Comparison of ENCODE assay signal across 8 cellular contexts in the genomic region with DNA sequence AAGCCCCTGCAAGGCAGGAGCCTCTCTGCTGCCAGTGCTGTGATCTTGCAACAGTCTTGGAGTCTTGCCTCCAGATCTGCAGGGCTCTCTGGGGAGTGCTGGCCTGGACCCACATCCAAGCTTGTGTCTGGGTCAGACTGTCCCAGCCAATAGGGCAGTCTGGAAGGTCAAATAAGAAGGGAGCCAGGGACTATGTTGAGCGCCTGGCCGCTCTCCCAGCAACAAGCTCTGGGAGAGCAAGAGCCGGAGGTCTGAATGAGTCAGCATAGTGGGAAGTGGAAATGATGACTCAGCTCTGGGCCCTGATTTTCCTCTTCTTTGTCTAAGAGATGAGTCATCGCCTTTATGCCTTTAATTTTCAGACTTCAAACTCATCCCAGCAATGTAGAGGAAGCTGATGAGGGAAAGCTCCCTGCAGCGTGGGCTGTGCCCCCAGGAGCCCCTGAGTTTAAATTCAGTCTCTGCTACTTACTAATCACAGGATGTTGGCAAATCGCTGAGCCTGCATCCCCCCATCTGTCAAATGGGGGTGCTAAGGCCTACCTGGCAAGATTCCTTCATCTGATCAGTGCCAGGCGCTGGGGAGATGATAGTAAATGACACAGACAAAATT. TPM values are rescaled to one million over a fixed set of nuclear protein-coding genes. Genes with fewer than 3 reads are reported as not detected.
DNase-seq lines count a peak whose midpoint lies in the region; ATAC-seq and TF ChIP-seq lines count a peak whose summit lies in the region.

No MANE protein-coding gene starts in this region.

- peak overlapping the region; percentile 34 for H2AK9ac ChIP-seq in IMR-90 (replicated peaks; ENCODE audit: low read depth, low read length, poor library complexity)

- no peak; the same call in 1 of the 2 replicates for TF ChIP-seq POLR2A in IMR-90 (IDR thresholded peaks at IDR 0.05; ENCODE audit: low read depth, low read length)

- peak overlapping the region; percentile 90 for H2BK20ac ChIP-seq in IMR-90 (ENCODE audit: low read depth, low read length)

- H2AFZ ChIP-seq in IMR-90 (replicated peaks; ENCODE audit: low read length, poor library complexity): peak overlapping the region; percentile 10

- no peak overlapping the region for H3K4me3 ChIP-seq in IMR-90 (ENCODE audit: insufficient read depth, low read depth, low read length)

- peak overlapping the region; percentile 44 for H2BK5ac ChIP-seq in IMR-90 (ENCODE audit: low read depth, low read length, poor library complexity, severe bottlenecking)

- ATAC-seq in GM21423 (IDR thresholded peaks at IDR 0.05; ENCODE audit: unreplicated experiment): peak; percentile 69
- ATAC-seq in IMR-90 (ENCODE audit: low read depth): peak; percentile 89

- H3K36me3 Mint-ChIP-seq in T-helper 2 cell treated with Interferon-gamma antibody and Interleukin-4, amounts not matched to agents 5 μg/mL and 100 μg/mL, for 36 hours (ENCODE audit: low read depth): no peaks in the 10 kb centered on the region

- H4K5ac ChIP-seq in IMR-90 (ENCODE audit: low read depth, low read length): peak overlapping the region; percentile 6; the same call in 1 of the 2 replicates

- POLR2A ChIA-PET in IMR-90 (lab: Charles Lee; ENCODE audit: unreplicated experiment): interaction anchor here (0.8 kb wide), 1 partner anchor 44 kb away, joined by 3 read pairs; no protein-coding TSS in a partner anchor

- TF ChIP-seq RAD21 in IMR-90 (IDR thresholded peaks at IDR 0.05; ENCODE audit: low read length): no peak; the same call in 1 of the 2 replicates

- H3K27ac ChIP-seq in IMR-90 (ENCODE audit: insufficient read depth, low read length): peak overlapping the region; percentile 74

- no peak overlapping the region for H3K4me3 Mint-ChIP-seq in T-helper 2 cell treated with Interferon-gamma antibody and Interleukin-4, amounts not matched to agents 5 μg/mL and 100 μg/mL, for 36 hours

- peak overlapping the region; percentile 81 for H3K56ac ChIP-seq in IMR-90 (ENCODE audit: extremely low read depth, insufficient read depth, low read length)

- H3K36me3 ChIP-seq in IMR-90 (ENCODE audit: control insufficient read depth, insufficient read depth, low read length): no peaks in the 10 kb centered on the region

- BruUV-seq in IMR-90 (replicated peaks; lab: Mats Ljungman, UMichigan): no TSS peak

- in situ Hi-C loops in IMR-90 (cut with MboI; ENCODE audit: low sequenced_read_pairs): loop anchor here (5.0 kb wide), 1 partner anchor 55 kb away; no protein-coding TSS in a partner anchor

- H3K4me1 Mint-ChIP-seq in T-helper 2 cell treated with Interferon-gamma antibody and Interleukin-4, amounts not matched to agents 5 μg/mL and 100 μg/mL, for 36 hours (ENCODE audit: low read depth): peaks cover 14% of the 10 kb centered on the region

- peak overlapping the region; percentile 63; the same call in 1 of the 3 replicates for H2BK15ac ChIP-seq in IMR-90 (ENCODE audit: low read depth, low read length)

- peaks cover 0 to 20% of the 10 kb centered on the region in 2 experiments; a peak in 2 of 4 replicates for H3K79me1 ChIP-seq in IMR-90 (ENCODE audit: low read depth in 1 of 2, low read length in 2 of 2)

- H2BK120ac ChIP-seq in IMR-90 (ENCODE audit: low read depth, low read length): peak overlapping the region; percentile 92

- dilution Hi-C loops in IMR-90 (cut with HindIII; ENCODE audit: low sequenced_read_pairs, unreplicated experiment): no loop called here

- intact Hi-C loops in IMR-90 (cut with micrococcal nuclease): loop anchor here (2.0 to 5.0 kb wide), 3 partner anchors 29 to 85 kb away; a partner anchor contains a TSS

- H3K18ac ChIP-seq in IMR-90 (ENCODE audit: low read depth, low read length): peak overlapping the region; percentile 33

- no peak overlapping the region for H3K9ac ChIP-seq in IMR-90 (ENCODE audit: low read depth, low read length)

- peak overlapping the region; percentile 88 for H3K4ac ChIP-seq in IMR-90 (ENCODE audit: low read depth, low read length)

- CTCF ChIA-PET in IMR-90 (lab: Yijun Ruan, JAX): interaction anchor here (1.3 kb wide), 2 partner anchors 14 to 39 kb away, joined by 5 to 6 read pairs; no protein-coding TSS in a partner anchor

- DNase-seq in COLO668 (lab: John Stamatoyannopoulos, UW; ENCODE audit: unreplicated experiment) (peak; percentile 67), IMR-90 (peak; percentile 99), brain pericyte (ENCODE audit: low read depth, low spot score) (peak; percentile 95), inferior parietal cortex (ENCODE audit: extremely low spot score) (peak; percentile 87), NCI-H524 (lab: John Stamatoyannopoulos, UW) (no peak)
- DNase-seq in T-helper 2 cell treated with Interferon-gamma antibody and Interleukin-4, amounts not matched to agents 5 μg/mL and 100 μg/mL, for 36 hours (ENCODE audit: low spot score): peak; percentile 75
- peak; percentile 27 to 55 for DNase-seq in stimulated activated CD4-positive, alpha-beta T cell treated with anti-CD3 and anti-CD28 coated beads, Interleukin-12 subunit alpha, Interleukin-12 subunit beta, amount 100 ng/mL, for 24 hours (ENCODE audit: low read depth in 2 of 2)

- peak overlapping the region; percentile 87 for H2AK5ac ChIP-seq in IMR-90 (ENCODE audit: low read depth, low read length)

- peaks cover 12% of the 10 kb centered on the region for H3K4me1 ChIP-seq in IMR-90 (ENCODE audit: control insufficient read depth, insufficient read depth, low read length)

- TF ChIP-seq CTCF in IMR-90 (conservative IDR thresholded peaks at IDR 0.05; ENCODE audit: low read depth, low read length): no peak

- 0% methylated on average over 2 of the region's 7 CpGs; no CpG with 5 or more reads in 1 of the 2 experiments for WGBS in IMR-90 (ENCODE audit: extremely low coverage in 2 of 2, insufficient read length in 1 of 2), 2 experiments

- H3K14ac ChIP-seq in IMR-90 (replicated peaks; ENCODE audit: low read depth, low read length): peak overlapping the region; percentile 40; the same call in 1 of the 2 replicates

- peaks cover 14% of the 10 kb centered on the region for H3K9me3 Mint-ChIP-seq in T-helper 2 cell treated with Interferon-gamma antibody and Interleukin-4, amounts not matched to agents 5 μg/mL and 100 μg/mL, for 36 hours

- peak overlapping the region; percentile 41 to 84; a peak in 3 of 4 replicates for H4K8ac ChIP-seq in IMR-90 (ENCODE audit: low read depth in 2 of 2, low read length in 2 of 2)

- peaks cover 11% of the 10 kb centered on the region for H3K9me1 ChIP-seq in IMR-90 (ENCODE audit: insufficient read depth, low read length)

- H4K91ac ChIP-seq in IMR-90 (ENCODE audit: insufficient read depth, low read depth, low read length): peak overlapping the region; percentile 79

- peak overlapping the region; percentile 32 for H3K27ac Mint-ChIP-seq in T-helper 2 cell treated with Interferon-gamma antibody and Interleukin-4, amounts not matched to agents 5 μg/mL and 100 μg/mL, for 36 hours

- no peaks in the 10 kb centered on the region for H3K9me3 ChIP-seq in IMR-90 (ENCODE audit: control insufficient read depth, insufficient read depth, low read length)

- no peaks in the 10 kb centered on the region for H3K27me3 ChIP-seq in IMR-90 (ENCODE audit: control insufficient read depth, insufficient read depth, low read length)

- peak overlapping the region; percentile 23 for H3K4me2 ChIP-seq in IMR-90 (ENCODE audit: low read depth, low read length)

- H4K20me1 ChIP-seq in IMR-90 (ENCODE audit: insufficient read depth, low read length): peaks cover 4% of the 10 kb centered on the region; the same call in 1 of the 2 replicates

- no peaks in the 10 kb centered on the region for H3K27me3 Mint-ChIP-seq in T-helper 2 cell treated with Interferon-gamma antibody and Interleukin-4, amounts not matched to agents 5 μg/mL and 100 μg/mL, for 36 hours (ENCODE audit: low read depth)

- peak overlapping the region; percentile 64 for H3K23ac ChIP-seq in IMR-90 (ENCODE audit: low read depth, low read length)

TF ChIP-seq in IMR-90, 13 proteins besides CTCF, POLR2A, EP300 and RAD21 (continues in another document):
- peak; percentile 95 for TF ChIP-seq NFE2L2 (IDR thresholded peaks at IDR 0.05; ENCODE audit: low read depth, low read length)
- peak; percentile 12; the same call in 1 of the 2 replicates for TF ChIP-seq MAZ (IDR thresholded peaks at IDR 0.05; ENCODE audit: borderline replicate concordance, low read depth, low read length)
- 0 out of 2 replicates have a peak, but pooled peaks have one; percentile 3 for TF ChIP-seq RFX5 (IDR thresholded peaks at IDR 0.05; ENCODE audit: low read depth, low read length)
- TF ChIP-seq SMC3 (IDR thresholded peaks at IDR 0.05; ENCODE audit: low read depth, low read length): no peak
- TF ChIP-seq RCOR1 (IDR thresholded peaks at IDR 0.05; ENCODE audit: insufficient replicate concordance, low read length): peak; percentile 13
- peak; percentile 78; the same call in 1 of the 2 replicates for TF ChIP-seq BHLHE40 (IDR thresholded peaks at IDR 0.05; ENCODE audit: low read depth, low read length)
- peak; percentile 100 for TF ChIP-seq FOS (IDR thresholded peaks at IDR 0.05; ENCODE audit: low read depth, low read length)
- TF ChIP-seq, protein P1, sequence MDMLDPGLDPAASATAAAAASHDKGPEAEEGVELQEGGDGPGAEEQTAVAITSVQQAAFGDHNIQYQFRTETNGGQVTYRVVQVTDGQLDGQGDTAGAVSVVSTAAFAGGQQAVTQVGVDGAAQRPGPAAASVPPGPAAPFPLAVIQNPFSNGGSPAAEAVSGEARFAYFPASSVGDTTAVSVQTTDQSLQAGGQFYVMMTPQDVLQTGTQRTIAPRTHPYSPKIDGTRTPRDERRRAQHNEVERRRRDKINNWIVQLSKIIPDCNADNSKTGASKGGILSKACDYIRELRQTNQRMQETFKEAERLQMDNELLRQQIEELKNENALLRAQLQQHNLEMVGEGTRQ (IDR thresholded peaks at IDR 0.05; ENCODE audit: low read depth, low read length): no peak
- peak; percentile 84 for TF ChIP-seq CEBPB (IDR thresholded peaks at IDR 0.05; ENCODE audit: low read depth, low read length)
- peak; percentile 90 for TF ChIP-seq CHD1 (IDR thresholded peaks at IDR 0.05; ENCODE audit: low read depth, low read length)
- peak; percentile 99 for TF ChIP-seq MAFK (IDR thresholded peaks at IDR 0.05; ENCODE audit: low read depth, low read length)
- TF ChIP-seq MXI1 (IDR thresholded peaks at IDR 0.05; ENCODE audit: borderline replicate concordance, low read depth, low read length): no peak

RNA-seq across cellular contexts. Expression of a gene that starts 43.6 kb away (rescaled TPM):
- total RNA-seq in IMR-90 (2012; rRNA removed): 56.5 and 81.9 TPM in 2 replicates
- polyA plus RNA-seq in IMR-90 (2012; rRNA removed): 18.4 and 22.2 TPM in 2 replicates
- 5.9 and 7.3 TPM in 2 replicates for polyA plus RNA-seq in IMR-90 (2012; cell fraction: cytosol; rRNA removed)
- polyA plus RNA-seq in IMR-90 (2012; cell fraction: nucleus; rRNA removed; ENCODE audit: low replicate concordance): 5.7 and 23.8 TPM in 2 replicates

Comparison
In these comparisons a context has a peak if more than half of its experiments do, and no peak if none do; other contexts are left out.
1. DNase-seq: peak in COLO668 (single experiment), IMR-90 (single experiment), T-helper 2 cell treated with Interferon-gamma antibody and Interleukin-4, amounts not matched to agents 5 μg/mL and 100 μg/mL, for 36 hours (single experiment), brain pericyte (single experiment), inferior parietal cortex (single experiment) and stimulated activated CD4-positive, alpha-beta T cell treated with anti-CD3 and anti-CD28 coated beads, Interleukin-12 subunit alpha, Interleukin-12 subunit beta, amount 100 ng/mL, for 24 hours (2 of 2); none in NCI-H524 (0 of 2).